ENCODE assay signal across 1 cellular context in the genomic region with DNA sequence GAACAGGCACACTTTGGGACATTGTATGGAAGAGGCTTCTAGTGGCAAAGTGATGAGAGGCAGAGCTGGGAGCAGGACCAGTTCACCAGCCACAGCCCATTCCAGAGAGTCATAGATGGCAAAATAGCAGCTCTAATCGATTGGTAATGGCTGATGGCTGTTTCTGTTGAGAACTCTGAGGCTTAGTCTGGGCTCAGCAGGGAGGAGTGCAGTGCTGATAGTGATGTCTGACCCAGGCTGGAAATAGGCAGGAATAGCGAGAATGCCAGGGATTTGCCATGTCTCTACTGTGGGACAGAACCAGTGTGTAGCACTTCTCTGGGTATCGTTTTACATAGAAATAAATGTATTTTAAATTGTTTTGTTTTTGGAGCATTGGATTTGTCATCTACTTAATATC.
TF ChIP-seq lines count a peak whose summit lies in the region.

No MANE protein-coding gene starts in this region.

TF ChIP-seq in GM23338, 12 proteins besides CTCF, POLR2A, EP300 and RAD21 (continued from another document):
- TF ChIP-seq REST (IDR thresholded peaks at IDR 0.05; ENCODE audit: unreplicated experiment) = no peak
- no peak for TF ChIP-seq JUNB (IDR thresholded peaks at IDR 0.05; ENCODE audit: unreplicated experiment)
- no peak for TF ChIP-seq ZNF462 (CRISPR knock-in tag; IDR thresholded peaks at IDR 0.05)
- TF ChIP-seq ETS1 (IDR thresholded peaks at IDR 0.05) = no peak
